ENCODE assay signal across 9 cellular contexts in the genomic region with DNA sequence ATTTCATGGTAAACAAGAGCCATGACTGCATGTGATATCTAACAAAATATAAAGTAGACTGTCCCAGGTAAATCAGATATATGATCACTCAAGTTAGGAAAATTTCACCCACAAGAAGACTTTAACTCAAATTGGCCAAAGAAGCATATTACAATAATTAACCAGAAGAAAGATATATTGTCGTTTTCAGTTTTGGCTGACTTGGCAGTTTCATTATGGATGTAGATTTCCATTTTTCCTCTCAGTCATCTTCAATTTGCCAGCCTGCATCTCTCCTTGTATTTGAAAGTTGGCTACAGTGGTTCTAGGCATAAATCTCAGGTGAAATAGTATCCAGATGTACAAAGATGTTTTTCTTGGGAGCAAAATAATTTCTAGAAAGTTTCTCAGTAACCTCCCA.
"Had no signal": no experiment of that assay in that cellular context is flagged by ENCODE, and none has a peak within 500 bp of the region (broad histone marks: within the 10 kb centered on the region; RNA-seq: fewer than 3 reads in every experiment).

No MANE protein-coding gene starts in this region.

- FAIRE-seq: H1, H54, HTR-8/SVneo had no signal

- DNase-seq: H9, HCEC 1CT, Karpas-422, KBM-7 had no signal

- H2AFZ ChIP-seq: GM23338 had no signal

- H3K4me2 ChIP-seq: GM23338, KMS-11 had no signal

- H3K9ac ChIP-seq: KMS-11 had no signal

- H3K27ac Mint-ChIP-seq: GM23338, H9 had no signal

- H3K4me3 Mint-ChIP-seq: GM23338, H9 had no signal

- H3K9me3 Mint-ChIP-seq: GM23338, H9 had no signal

- H3K4me1 Mint-ChIP-seq: GM23338, H9 had no signal

- H3K4me3 ChIP-seq: GM23338 had no signal

- H3K27ac ChIP-seq: KMS-11 had no signal

- ATAC-seq: GM23338 had no signal
